8 cellular contexts compared by ENCODE assay signal in the genomic region with DNA sequence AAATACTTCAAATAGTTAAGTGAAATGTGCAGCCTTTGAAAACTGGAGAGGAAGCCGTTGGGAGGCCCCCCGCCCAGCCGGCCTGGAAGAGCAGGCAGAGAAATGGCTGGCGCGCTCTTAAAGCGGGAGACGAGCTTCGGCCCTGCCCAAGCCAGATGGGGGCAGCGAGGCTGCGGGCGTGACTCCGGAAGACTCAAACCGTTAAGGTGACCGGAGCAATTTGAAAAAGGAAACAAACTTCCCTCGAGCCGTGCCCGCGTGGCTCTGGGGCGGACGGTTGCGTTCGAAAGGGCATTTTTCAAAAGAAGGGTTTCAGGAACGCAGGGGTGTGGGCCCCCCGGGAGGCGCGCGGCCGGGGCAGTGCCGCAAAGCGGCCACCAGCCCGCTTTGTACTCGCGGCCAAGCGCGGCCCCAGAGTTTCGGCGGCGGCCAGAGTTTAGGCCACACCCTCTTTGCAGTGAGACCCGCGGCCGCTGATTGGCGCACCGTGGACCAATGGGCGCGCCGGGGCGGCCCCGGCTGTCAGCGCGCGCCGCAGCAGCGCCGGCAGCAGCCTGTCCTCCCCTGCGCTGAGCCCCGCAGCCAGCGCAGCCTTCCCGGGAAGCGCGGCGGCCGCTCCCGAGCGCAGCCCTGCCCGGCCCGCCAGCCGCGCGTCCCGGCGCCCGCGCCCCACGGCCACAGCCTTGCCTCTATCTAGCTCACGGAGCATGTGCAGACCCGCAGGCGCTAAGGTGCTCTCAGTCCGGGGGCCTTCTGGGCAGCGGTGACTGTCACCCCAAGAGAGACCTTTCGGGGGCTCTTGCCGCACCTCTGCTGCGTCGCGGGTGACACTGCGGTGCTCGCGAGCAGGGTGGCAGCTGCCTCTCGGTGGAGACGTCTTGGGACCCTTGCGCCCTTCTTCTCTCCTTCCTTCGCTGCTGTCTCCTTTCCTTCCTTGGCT. TPM values are rescaled to one million over a fixed set of nuclear protein-coding genes. Genes with fewer than 3 reads are reported as not detected.
A peak's percentile ranks its signal among the peaks of the same experiment; 100 is the strongest.
DNase-seq lines count a peak whose midpoint lies in the region; ATAC-seq and TF ChIP-seq lines count a peak whose summit lies in the region.

A gene with protein sequence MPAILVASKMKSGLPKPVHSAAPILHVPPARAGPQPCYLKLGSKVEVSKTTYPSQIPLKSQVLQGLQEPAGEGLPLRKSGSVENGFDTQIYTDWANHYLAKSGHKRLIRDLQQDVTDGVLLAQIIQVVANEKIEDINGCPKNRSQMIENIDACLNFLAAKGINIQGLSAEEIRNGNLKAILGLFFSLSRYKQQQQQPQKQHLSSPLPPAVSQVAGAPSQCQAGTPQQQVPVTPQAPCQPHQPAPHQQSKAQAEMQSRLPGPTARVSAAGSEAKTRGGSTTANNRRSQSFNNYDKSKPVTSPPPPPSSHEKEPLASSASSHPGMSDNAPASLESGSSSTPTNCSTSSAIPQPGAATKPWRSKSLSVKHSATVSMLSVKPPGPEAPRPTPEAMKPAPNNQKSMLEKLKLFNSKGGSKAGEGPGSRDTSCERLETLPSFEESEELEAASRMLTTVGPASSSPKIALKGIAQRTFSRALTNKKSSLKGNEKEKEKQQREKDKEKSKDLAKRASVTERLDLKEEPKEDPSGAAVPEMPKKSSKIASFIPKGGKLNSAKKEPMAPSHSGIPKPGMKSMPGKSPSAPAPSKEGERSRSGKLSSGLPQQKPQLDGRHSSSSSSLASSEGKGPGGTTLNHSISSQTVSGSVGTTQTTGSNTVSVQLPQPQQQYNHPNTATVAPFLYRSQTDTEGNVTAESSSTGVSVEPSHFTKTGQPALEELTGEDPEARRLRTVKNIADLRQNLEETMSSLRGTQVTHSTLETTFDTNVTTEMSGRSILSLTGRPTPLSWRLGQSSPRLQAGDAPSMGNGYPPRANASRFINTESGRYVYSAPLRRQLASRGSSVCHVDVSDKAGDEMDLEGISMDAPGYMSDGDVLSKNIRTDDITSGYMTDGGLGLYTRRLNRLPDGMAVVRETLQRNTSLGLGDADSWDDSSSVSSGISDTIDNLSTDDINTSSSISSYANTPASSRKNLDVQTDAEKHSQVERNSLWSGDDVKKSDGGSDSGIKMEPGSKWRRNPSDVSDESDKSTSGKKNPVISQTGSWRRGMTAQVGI (N-terminal part only) (plus strand): TSS at position 557 of the 940 bp plus-strand sequence. CDS start 859 bp downstream, outside the sequence.

- H3K36me3 ChIP-seq in transverse colon: no peaks in the 10 kb centered on the region

- no peak for TF ChIP-seq EP300 in transverse colon (IDR thresholded peaks at IDR 0.05; ENCODE audit: low read depth)

- in situ Hi-C loops in transverse colon (cut with MboI; ENCODE audit: low pct_ligation_motif_present in 1 of 4, low pct_unique_long_range_greater_than_20kb in 1 of 4, low sequenced_read_pairs in 3 of 4): no loop called here

- peak within 1 kb of the TSS; percentile 86 to 94 (median 90) for H3K27ac ChIP-seq in transverse colon

- no peaks in the 10 kb centered on the region for H3K9me3 ChIP-seq in transverse colon

- TF ChIP-seq CTCF in GM12864 (IDR thresholded peaks at IDR 0.05; ENCODE audit: low read depth, low read length, missing control alignments): no peak
- no peak for TF ChIP-seq CTCF in transverse colon (IDR thresholded peaks at IDR 0.05)

- peak within 1 kb of the TSS; percentile 64 for H3K4me3 ChIP-seq in GM12864 (ENCODE audit: low read depth, low read length)
- H3K4me3 ChIP-seq in transverse colon: peak within 1 kb of the TSS; percentile 48 to 77 (median 58)

- H3K27me3 ChIP-seq in transverse colon: peaks cover 33% of the 10 kb centered on the region

- peaks cover 0 to 36% (median 23%) of the 10 kb centered on the region in 4 donors for H3K4me1 ChIP-seq in transverse colon

- ATAC-seq in HG02610 (IDR thresholded peaks at IDR 0.05; ENCODE audit: unreplicated experiment) (peak; percentile 100), left cardiac atrium (peak; percentile 95)

- 0% methylated on average over 85 of the region's 91 CpGs; no CpG with 5 or more reads in 1 of the 2 donors for WGBS in transverse colon (ENCODE audit: low coverage in 1 of 2), 2 donors

- peak; percentile 69 for TF ChIP-seq POLR2A in transverse colon (IDR thresholded peaks at IDR 0.05)

- intact Hi-C loops in left cardiac atrium (cut with DNase I): no loop called here
- intact Hi-C loops in posterior cingulate gyrus (cut with DNase I): loop anchor here (5.0 kb wide), 1 partner anchor 45 kb away; no protein-coding TSS in a partner anchor
- intact Hi-C loops in transverse colon (cut with DNase I; ENCODE audit: low total_unique reads): loop anchor here (5.0 kb wide), 1 partner anchor 35 kb away; no protein-coding TSS in a partner anchor

- DNase-seq in GM12864 (ENCODE audit: low read depth): peak; percentile 31
- DNase-seq in NCI-H1092 treated with DMSO at 0.1 percent for 48 hours (lab: John Stamatoyannopoulos, UW): peak; percentile 90
- peak; percentile 60 for DNase-seq in T follicular helper cell (ENCODE audit: low read depth)
- DNase-seq in amniotic stem cell (lab: John Stamatoyannopoulos, UW): peak; percentile 77
- peak; percentile 94 for DNase-seq in left cardiac atrium
- DNase-seq in posterior cingulate gyrus: peak; percentile 88 to 99 (median 94)
- DNase-seq in transverse colon: peak; percentile 91

RNA-seq across cellular contexts. Expression of the gene that starts here (rescaled TPM):
- 10 to 100 TPM; 12.3 to 15.3 TPM for total RNA-seq in left cardiac atrium
- 10 to 100 TPM in 3 of 4 donors, 1 to 10 TPM in 1; 9.6 to 40.0 (median 23.1) TPM for total RNA-seq in transverse colon

Comparison
In these comparisons a context has a peak if more than half of its experiments do, and no peak if none do; other contexts are left out.
1. Peak in every context shown above with its lines: DNase-seq, ATAC-seq, H3K4me3 ChIP-seq and H3K27ac ChIP-seq.
2. DNase-seq: peak in every context shown above with its lines; median percentile 94 in left cardiac atrium; 94 in posterior cingulate gyrus; 91 in transverse colon; 90 in NCI-H1092 treated with DMSO at 0.1 percent for 48 hours; 77 in amniotic stem cell; 60 in T follicular helper cell; 31 in GM12864.
3. intact Hi-C loops: an anchor here in posterior cingulate gyrus (5.0 kb wide) and transverse colon (5.0 kb wide); none called in left cardiac atrium.